ENCODE assay signal across 8 cellular contexts in the genomic region with DNA sequence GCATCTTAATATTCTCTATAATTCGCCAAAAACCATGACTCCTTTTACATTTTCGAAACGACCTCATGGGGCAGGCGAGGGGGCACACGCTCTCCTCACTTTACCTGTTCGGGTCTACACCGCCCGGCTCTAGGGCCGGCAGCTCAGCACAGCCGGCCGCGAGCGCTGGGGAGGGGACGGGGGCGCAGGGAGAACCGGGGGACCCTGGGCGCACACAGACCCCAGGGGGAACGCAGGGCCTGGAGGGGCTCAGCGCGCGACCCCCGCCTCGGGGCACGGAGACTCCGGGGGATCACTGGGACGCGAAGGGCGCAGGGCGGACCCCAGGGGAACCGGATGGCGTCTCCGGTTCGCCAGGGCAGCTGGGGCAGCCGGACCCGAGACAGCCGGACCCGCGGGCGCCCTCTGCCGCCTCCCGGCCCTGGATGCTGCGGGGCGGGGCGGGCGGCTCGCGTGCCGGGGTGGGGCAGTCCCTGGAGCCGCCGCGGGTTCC. TPM values are rescaled to one million over a fixed set of nuclear protein-coding genes. Genes with fewer than 3 reads are reported as not detected.
DNase-seq lines count a peak whose midpoint lies in the region; ATAC-seq and TF ChIP-seq lines count a peak whose summit lies in the region.

A gene (plus strand): TSS at position 482 of the 493 bp plus-strand sequence. CDS start 22,189 bp downstream, outside the sequence.

- CTCF ChIA-PET in MCF 10A (lab: Yijun Ruan, JAX), result interaction anchor here (0.7 to 8.3 kb wide), 6 partner anchors 9 to 1498 kb away, joined by 3 to 94 read pairs (median 3); no protein-coding TSS in a partner anchor

- BruUV-seq in MCF 10A (replicated peaks; lab: Mats Ljungman, UMichigan), result no TSS peak

- H3K27ac Mint-ChIP-seq in MCF 10A (ENCODE audit: low read depth, unreplicated experiment), result no peak within 1 kb of the TSS

- peaks cover 9% of the 10 kb centered on the region for H3K36me3 Mint-ChIP-seq in MCF 10A (ENCODE audit: insufficient read depth, unreplicated experiment)

- DNase-seq in D341Med (ENCODE audit: low spot score) (peak; percentile 90), SHP77 (lab: John Stamatoyannopoulos, UW) (peak; percentile 51 to 71), MCF 10A (ENCODE audit: unreplicated experiment) (peak; percentile 62), iris pigment epithelial cell (ENCODE audit: low read depth) (peak; percentile 53), ureter (ENCODE audit: low spot score) (no peak)
- DNase-seq in stimulated activated CD4-positive, alpha-beta T cell treated with anti-CD3 and anti-CD28 coated beads, Interleukin-2, amount 100 ng/mL, for 48 hours, result peak; percentile 52 to 53

- no peaks in the 10 kb centered on the region for H3K9me3 Mint-ChIP-seq in MCF 10A (ENCODE audit: unreplicated experiment)

- TF ChIP-seq CTCF in MCF 10A (IDR thresholded peaks at IDR 0.05; ENCODE audit: unreplicated experiment), result peak; percentile 67

- intact Hi-C loops in MCF 10A (cut with micrococcal nuclease), result no loop called here

- H3K27me3 Mint-ChIP-seq in MCF 10A (ENCODE audit: insufficient read depth, unreplicated experiment), result no peaks in the 10 kb centered on the region

- ATAC-seq in GM19397 (IDR thresholded peaks at IDR 0.05; ENCODE audit: unreplicated experiment) (peak; percentile 53), HG03442 (IDR thresholded peaks at IDR 0.05; ENCODE audit: unreplicated experiment) (peak; percentile 31)

- peak within 1 kb of the TSS; percentile 59 for H3K4me3 Mint-ChIP-seq in MCF 10A (ENCODE audit: unreplicated experiment)

- POLR2A ChIA-PET in MCF 10A (lab: Yijun Ruan, JAX), result no interaction called here

- H3K4me1 Mint-ChIP-seq in MCF 10A (ENCODE audit: insufficient read depth, unreplicated experiment), result no peaks in the 10 kb centered on the region

RNA-seq across cellular contexts. Expression of the gene that starts here (rescaled TPM):
- total RNA-seq in MCF 10A (2022) (3.2 and 3.3 TPM in 2 replicates), ureter (7.4 TPM)
